Comparison of ENCODE assay signal across 8 cellular contexts in the genomic region with DNA sequence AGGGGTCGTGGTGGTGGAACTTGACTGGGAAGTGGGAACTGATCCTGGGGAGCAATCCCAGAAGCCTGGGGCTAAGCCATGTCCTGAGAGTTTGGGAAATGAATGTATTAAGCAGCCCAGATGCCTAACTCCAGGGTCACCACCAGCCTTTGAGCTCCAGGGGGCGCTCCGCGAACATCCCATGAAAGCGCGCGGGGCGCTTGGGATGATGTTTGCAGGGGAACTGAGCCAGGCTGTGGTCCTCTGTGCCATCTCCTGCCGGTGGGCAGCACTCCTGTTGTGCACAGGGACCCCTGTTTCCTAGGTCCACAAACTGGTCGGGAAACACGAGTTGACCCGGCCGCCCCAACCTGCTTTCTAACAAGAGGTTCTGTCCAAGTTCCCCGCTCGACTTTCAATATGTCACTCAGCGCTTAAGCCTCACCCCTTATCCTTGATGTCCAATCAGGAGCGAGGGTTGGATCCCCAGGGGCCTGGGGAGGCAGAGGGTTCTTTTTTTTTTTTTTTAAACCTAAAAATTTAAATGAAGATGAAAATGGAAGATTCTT. TPM values are rescaled to one million over a fixed set of nuclear protein-coding genes. Genes with fewer than 3 reads are reported as not detected.
DNase-seq lines count a peak whose midpoint lies in the region; ATAC-seq and TF ChIP-seq lines count a peak whose summit lies in the region.

No MANE protein-coding gene starts in this region.

- ATAC-seq in HG02981 (IDR thresholded peaks at IDR 0.05; ENCODE audit: unreplicated experiment) (peak; percentile 54), HG03378 (IDR thresholded peaks at IDR 0.05; ENCODE audit: unreplicated experiment) (no peak)

- in situ Hi-C loops in G401 (cut with HindIII; ENCODE audit: low sequenced_read_pairs): no loop called here

- H3K27me3 ChIP-seq in kidney epithelial cell (ENCODE audit: control insufficient read depth, insufficient read depth, low read length): peaks cover 2% of the 10 kb centered on the region

- H3K36me3 ChIP-seq in kidney epithelial cell (ENCODE audit: control insufficient read depth, insufficient read depth, low read length): no peaks in the 10 kb centered on the region

- H3K4me3 ChIP-seq in kidney epithelial cell (ENCODE audit: low read depth, low read length): no peak overlapping the region

- peak; percentile 96 for TF ChIP-seq CTCF in kidney epithelial cell (IDR thresholded peaks at IDR 0.05; ENCODE audit: insufficient read depth, low read length, poor library complexity, severe bottlenecking)

- DNase-seq in G401 (ENCODE audit: low spot score) (peak; percentile 45), NCI-H345 treated with DMSO at 0.1 percent for 48 hours (lab: John Stamatoyannopoulos, UW; ENCODE audit: unreplicated experiment) (peak; percentile 98), cerebellum (ENCODE audit: low spot score) (peak; percentile 12), kidney epithelial cell (ENCODE audit: low read depth) (peak; percentile 18)
- peak; percentile 63 to 66 for DNase-seq in activated CD4-positive, alpha-beta T cell treated with anti-CD3 and anti-CD28 coated beads for 24 hours (ENCODE audit: low read depth in 2 of 2)
- DNase-seq in stimulated activated CD4-positive, alpha-beta T cell treated with anti-CD3 and anti-CD28 coated beads, Interleukin-15, amount 100 ng/mL, for 1 hour (ENCODE audit: low read depth in 1 of 2, low spot score in 1 of 2): peak; percentile 50 to 58

RNA-seq across cellular contexts. Expression of a gene that starts 14.4 kb away (rescaled TPM):
- 0.74 TPM in 1 of 2 replicates, not detected in the other for total RNA-seq in G401 (2014; rRNA removed; shearing (Covaris generic))
- not detected for total RNA-seq in cerebellum
- total RNA-seq in kidney epithelial cell: not detected in 2 replicates

RNA-seq across cellular contexts. Expression of a gene that starts 40.9 kb away (rescaled TPM):
- 11.8 and 12.9 TPM in 2 replicates for total RNA-seq in G401 (2014; rRNA removed; shearing (Covaris generic))
- total RNA-seq in cerebellum (20.1 TPM), kidney epithelial cell (19.3 and 26.6 TPM in 2 replicates)

RNA-seq across cellular contexts. Expression of a gene that starts 53.1 kb away (rescaled TPM):
- 505 and 527 TPM in 2 replicates for total RNA-seq in G401 (2014; rRNA removed; shearing (Covaris generic))
- total RNA-seq in cerebellum: 96.6 TPM
- 162 and 224 TPM in 2 replicates for total RNA-seq in kidney epithelial cell

RNA-seq across cellular contexts. Expression of a gene that starts 55.2 kb away (rescaled TPM):
- total RNA-seq in G401 (2014; rRNA removed; shearing (Covaris generic)): not detected in 2 replicates
- total RNA-seq in cerebellum: not detected
- not detected in 2 replicates for total RNA-seq in kidney epithelial cell

Comparison
In these comparisons a context has a peak if more than half of its experiments do, and no peak if none do; other contexts are left out.
1. DNase-seq: peak in every context shown above with its lines; median percentile 98 in NCI-H345 treated with DMSO at 0.1 percent for 48 hours; 64 in activated CD4-positive, alpha-beta T cell treated with anti-CD3 and anti-CD28 coated beads for 24 hours; 54 in stimulated activated CD4-positive, alpha-beta T cell treated with anti-CD3 and anti-CD28 coated beads, Interleukin-15, amount 100 ng/mL, for 1 hour; 45 in G401; 18 in kidney epithelial cell; 12 in cerebellum.